15 cellular contexts compared by ENCODE assay signal in the genomic region with DNA sequence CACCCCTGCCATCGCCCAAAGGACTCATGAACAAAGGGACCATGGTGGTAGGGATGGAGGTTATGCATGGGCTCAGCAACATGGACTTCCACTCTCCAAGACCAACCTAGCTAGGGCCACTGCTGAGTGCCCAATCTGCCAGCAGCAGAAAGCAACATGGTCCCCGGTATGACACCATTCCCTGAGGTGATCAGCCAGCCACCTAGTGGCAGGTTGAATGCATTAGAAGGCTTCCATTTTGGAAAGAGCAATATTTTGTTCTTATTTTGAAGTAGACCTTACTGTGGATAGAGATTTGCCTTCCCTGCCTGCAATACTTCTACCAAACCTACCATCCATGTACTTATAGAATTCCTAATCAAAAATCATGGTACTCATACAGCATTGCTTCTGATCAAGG.
DNase-seq lines count a peak whose midpoint lies in the region; FAIRE-seq and TF ChIP-seq lines count a peak whose summit lies in the region.
"Had no signal": no experiment of that assay in that cellular context is flagged by ENCODE, and none has a peak within 500 bp of the region (broad histone marks: within the 10 kb centered on the region; RNA-seq: fewer than 3 reads in every experiment).

No MANE protein-coding gene starts in this region.

- peaks cover 22% of the 10 kb centered on the region for H3K27me3 ChIP-seq in A673 (replicated peaks; ENCODE audit: insufficient read depth, low read depth, low read length, poor library complexity)

- POLR2A ChIA-PET in A673 (lab: Charles Lee; ENCODE audit: low non-redundant PET) = no interaction called here

- TF ChIP-seq CTCF in A673 (conservative IDR thresholded peaks at IDR 0.05; ENCODE audit: low read depth, low read length) (peak; percentile 48), GM12864 (IDR thresholded peaks at IDR 0.05; ENCODE audit: low read depth, low read length, missing control alignments) (peak; percentile 54), cardiac fibroblast (IDR thresholded peaks at IDR 0.05; ENCODE audit: low read depth, low read length) (peak; percentile 17), kidney (IDR thresholded peaks at IDR 0.05; ENCODE audit: borderline replicate concordance, extremely low read depth, insufficient read depth) (no peak), osteocyte (IDR thresholded peaks at IDR 0.05) (no peak)

- intact Hi-C loops in A673 (cut with micrococcal nuclease; ENCODE audit: unreplicated experiment) = no loop called here
- intact Hi-C loops in kidney (cut with DNase I) = no loop called here

- FAIRE-seq in kidney (lab: Jason Lieb, UNC) = no peak

- no peaks in the 10 kb centered on the region for H3K9me3 ChIP-seq in A673 (ENCODE audit: low read depth, low read length, poor library complexity, severe bottlenecking)
- no peaks in the 10 kb centered on the region for H3K9me3 ChIP-seq in kidney (ENCODE audit: control insufficient read depth in 1 of 2, low read length in 2 of 2)

- in situ Hi-C loops in KBM-7 (cut with MboI; ENCODE audit: low pct_unique_long_range_greater_than_20kb, low sequenced_read_pairs) = no loop called here

- no peaks in the 10 kb centered on the region for H3K4me1 ChIP-seq in A673 (ENCODE audit: insufficient read depth, low read length, poor library complexity, severe bottlenecking)
- H3K4me1 ChIP-seq in kidney (ENCODE audit: control insufficient read depth in 1 of 2, insufficient read depth in 1 of 2, low read depth in 1 of 2, low read length in 2 of 2) = no peaks in the 10 kb centered on the region

- CTCF ChIA-PET in A673 (lab: Charles Lee) = no interaction called here

- DNase-seq in A673 (ENCODE audit: low spot score) = no peak
- DNase-seq in GM12864 (ENCODE audit: low read depth) = no peak
- DNase-seq in KBM-7 = peak; percentile 5
- DNase-seq in cardiac fibroblast (ENCODE audit: low read depth in 2 of 2) = no peak
- no peak for DNase-seq in kidney
- DNase-seq in osteocyte (ENCODE audit: extremely low spot score, unreplicated experiment) = no peak
- no peak for DNase-seq in iPS-NIHi11 (ENCODE audit: low spot score)
- no peak for DNase-seq in T-helper 9 cell
- DNase-seq: activated CD8-positive, alpha-beta memory T cell treated with anti-CD3 and anti-CD28 coated beads, Interleukin-2, amount 10 ng/mL, durations not matched to agents 7 days and 5 days; CD4-positive, CD25-positive, alpha-beta regulatory T cell; dermis blood vessel endothelial cell; left ventricle myocardium superior; NCI-H1105; stimulated activated CD4-positive, alpha-beta T cell treated with anti-CD3 and anti-CD28 coated beads, Interleukin-12 subunit alpha, Interleukin-12 subunit beta, amount 100 ng/mL, for 4 hours; stimulated activated CD8-positive, alpha-beta memory T cell treated with anti-CD3 and anti-CD28 coated beads, Interleukin-4, amount 100 ng/mL, for 48 hours had no signal

- no peak overlapping the region for H3K27ac ChIP-seq in A673 (ENCODE audit: low read depth, low read length, poor library complexity, severe bottlenecking)
- H3K27ac ChIP-seq in kidney (ENCODE audit: low read depth in 2 of 2, low read length in 2 of 2) = no peak overlapping the region

- no TSS peak for BruUV-seq in A673 (replicated peaks; lab: Mats Ljungman, UMichigan)

- H3K9me3 Mint-ChIP-seq in osteocyte (ENCODE audit: unreplicated experiment) = peaks cover 6% of the 10 kb centered on the region

- H3K4me3 Mint-ChIP-seq in osteocyte (ENCODE audit: unreplicated experiment) = no peak overlapping the region
- H3K4me3 Mint-ChIP-seq: activated CD8-positive, alpha-beta memory T cell treated with anti-CD3 and anti-CD28 coated beads, Interleukin-2, amount 10 ng/mL, durations not matched to agents 7 days and 5 days; CD4-positive, CD25-positive, alpha-beta regulatory T cell had no signal

- H3K27me3 Mint-ChIP-seq in osteocyte (ENCODE audit: unreplicated experiment) = peaks cover 20% of the 10 kb centered on the region

- H3K4me3 ChIP-seq in A673 (ENCODE audit: low read depth, low read length, poor library complexity, severe bottlenecking) (no peak overlapping the region), GM12864 (ENCODE audit: low read depth, low read length) (no peak overlapping the region), cardiac fibroblast (replicated peaks in 1 of 2; ENCODE audit: low read depth in 2 of 2, low read length in 2 of 2) (no peak overlapping the region), kidney (ENCODE audit: low read length in 2 of 2) (no peak overlapping the region)

- no peak overlapping the region for H3K9ac ChIP-seq in kidney (ENCODE audit: low read length in 2 of 2)

- H3K27ac Mint-ChIP-seq in osteocyte (ENCODE audit: unreplicated experiment) = no peak overlapping the region
- H3K27ac Mint-ChIP-seq: activated CD8-positive, alpha-beta memory T cell treated with anti-CD3 and anti-CD28 coated beads, Interleukin-2, amount 10 ng/mL, durations not matched to agents 7 days and 5 days had no signal

- peaks cover 5% of the 10 kb centered on the region for H3K4me1 Mint-ChIP-seq in osteocyte (ENCODE audit: unreplicated experiment)
- H3K4me1 Mint-ChIP-seq: activated CD8-positive, alpha-beta memory T cell treated with anti-CD3 and anti-CD28 coated beads, Interleukin-2, amount 10 ng/mL, durations not matched to agents 7 days and 5 days; CD4-positive, CD25-positive, alpha-beta regulatory T cell had no signal

- H3K36me3 Mint-ChIP-seq in osteocyte (ENCODE audit: unreplicated experiment) = no peaks in the 10 kb centered on the region
- H3K36me3 Mint-ChIP-seq: activated CD8-positive, alpha-beta memory T cell treated with anti-CD3 and anti-CD28 coated beads, Interleukin-2, amount 10 ng/mL, durations not matched to agents 7 days and 5 days; CD4-positive, CD25-positive, alpha-beta regulatory T cell had no signal

- H3K36me3 ChIP-seq in A673 (ENCODE audit: insufficient read depth, low read length, poor library complexity, severe bottlenecking) = no peaks in the 10 kb centered on the region
- H3K36me3 ChIP-seq in kidney (ENCODE audit: control insufficient read depth in 1 of 2, insufficient read depth in 2 of 2, low read length in 2 of 2) = no peaks in the 10 kb centered on the region

Comparison
In these comparisons a context has a peak if more than half of its experiments do, and no peak if none do; other contexts are left out.
1. CTCF ChIP-seq: peak in A673 (single experiment), GM12864 (single experiment) and cardiac fibroblast (single experiment); none in kidney (single experiment) and osteocyte (single experiment).